8 cellular contexts compared by ENCODE assay signal in genomic region chr5:54309237-54309636, GRCh38. TPM values are rescaled to one million over a fixed set of nuclear protein-coding genes. Genes with fewer than 3 reads are reported as not detected.
A peak's percentile ranks its signal among the peaks of the same experiment; 100 is the strongest.
DNase-seq lines count a peak whose midpoint lies in the region; ATAC-seq, FAIRE-seq and TF ChIP-seq lines count a peak whose summit lies in the region.

No MANE protein-coding gene starts in this region.

- peak overlapping the region; percentile 93 for H2AFZ ChIP-seq in GM12878 (ENCODE audit: control insufficient read depth, low read depth, low read length)

- no peaks in the 10 kb centered on the region for H3K27me3 ChIP-seq in GM12878 (replicated peaks in 1 of 2; ENCODE audit: control insufficient read depth in 2 of 2, insufficient read depth in 2 of 2, low read length in 1 of 2)
- H3K27me3 ChIP-seq in right lobe of liver = no peaks in the 10 kb centered on the region
- no peaks in the 10 kb centered on the region for H3K27me3 ChIP-seq in tibial nerve

- no peak for FAIRE-seq in GM12878 (lab: Jason Lieb, UNC)

- no peak overlapping the region for H3K27ac ChIP-seq in GM12878 (ENCODE audit: control insufficient read depth, insufficient read depth)
- H3K27ac ChIP-seq in right lobe of liver = peak overlapping the region in 1 of 3 donors; percentile 79
- H3K27ac ChIP-seq in tibial nerve = peak overlapping the region in 3 of 4 donors; percentile 20 to 89 (median 72)

- TF ChIP-seq POLR2A in GM12878 (IDR thresholded peaks at IDR 0.05; ENCODE audit: low read depth, low read length) = no peak
- no peak for TF ChIP-seq POLR2A in right lobe of liver (IDR thresholded peaks at IDR 0.05)
- TF ChIP-seq POLR2A in tibial nerve (IDR thresholded peaks at IDR 0.05) = no peak

- peak overlapping the region; percentile 90 for H3K4me3 ChIP-seq in GM12878
- peak overlapping the region; percentile 86 to 92 (median 87) for H3K4me3 ChIP-seq in right lobe of liver
- H3K4me3 ChIP-seq in tibial nerve = peak overlapping the region; percentile 56 to 96 (median 91)

- no peaks in the 10 kb centered on the region for H3K9me3 ChIP-seq in GM12878 (replicated peaks; ENCODE audit: control insufficient read depth, insufficient read depth, low read length)
- H3K9me3 ChIP-seq in right lobe of liver = no peaks in the 10 kb centered on the region
- no peaks in the 10 kb centered on the region for H3K9me3 ChIP-seq in tibial nerve

- DNase-seq in Ammon's horn (ENCODE audit: low spot score) (peak; percentile 37), HT1080 (ENCODE audit: low read depth) (peak; percentile 11), GM12878 (ENCODE audit: low read depth, low spot score) (no peak), right lobe of liver (no peak), tibial nerve (ENCODE audit: low spot score in 2 of 2) (no peak), posterior cingulate gyrus (no peak), DMS153 treated with DMSO at 0.1 percent for 48 hours (lab: John Stamatoyannopoulos, UW; ENCODE audit: unreplicated experiment) (no peak), HuH-7 (ENCODE audit: low spot score) (no peak)

- TF ChIP-seq CTCF in GM12878 (IDR thresholded peaks at IDR 0.05 in 2 of 3, conservative IDR thresholded peaks at IDR 0.05 in 1 of 3; ENCODE audit: control insufficient read depth in 2 of 3, extremely low read depth in 1 of 3, insufficient read depth in 1 of 3, low read depth in 3 of 3, low read length in 3 of 3) (no peak), right lobe of liver (IDR thresholded peaks at IDR 0.05) (no peak), tibial nerve (IDR thresholded peaks at IDR 0.05) (no peak)

- WGBS in GM12878 (ENCODE audit: insufficient coverage, insufficient replicate concordance, low lambda C conversion rate, missing lambda C conversion rate) = 57% methylated on average over 10 of the region's 10 CpGs
- WGBS in right lobe of liver (ENCODE audit: insufficient coverage, low coverage, low lambda C conversion rate, missing lambda C conversion rate) = 8% methylated on average over 10 of the region's 10 CpGs
- 8 to 14% methylated on average over 10 of the region's 10 CpGs for WGBS in tibial nerve, 2 donors

- CTCF ChIA-PET in GM12878 (lab: Yijun Ruan, JAX) = interaction anchor here (1.2 to 3.3 kb wide), 9 partner anchors 20 to 116 kb away, joined by 4 to 16 read pairs (median 6); no protein-coding TSS in a partner anchor

- peak overlapping the region; percentile 90 for H3K4me2 ChIP-seq in GM12878 (ENCODE audit: control insufficient read depth, insufficient read depth)

- H4K20me1 ChIP-seq in GM12878 (ENCODE audit: control insufficient read depth, insufficient read depth) = no peaks in the 10 kb centered on the region

- TSS peak; percentile 53 for BruUV-seq in GM12878 (replicated peaks; lab: Mats Ljungman, UMichigan)

- H3K79me2 ChIP-seq in GM12878 (ENCODE audit: control insufficient read depth, insufficient read depth, low read length) = peaks cover 10% of the 10 kb centered on the region

- ATAC-seq in GM12878 (no peak), right lobe of liver (no peak)

- TF ChIP-seq EP300 in GM12878 (IDR thresholded peaks at IDR 0.05; ENCODE audit: borderline replicate concordance in 1 of 2, control insufficient read depth in 1 of 2, low read depth in 2 of 2, low read length in 2 of 2) (no peak), tibial nerve (IDR thresholded peaks at IDR 0.05) (no peak)

- TF ChIP-seq RAD21 in GM12878 (IDR thresholded peaks at IDR 0.05; ENCODE audit: insufficient read depth, low read depth, low read length) = no peak

- SMC1A ChIA-PET in GM12878 (lab: Charles Lee; ENCODE audit: uncharacterized antibody, unreplicated experiment) = interaction anchor here (0.7 to 4.9 kb wide), 21 partner anchors 13 to 180 kb away, joined by 3 to 34 read pairs (median 3); no protein-coding TSS in a partner anchor

- H3K4me1 ChIP-seq in GM12878 (ENCODE audit: control insufficient read depth, insufficient read depth, low read length) = no peaks in the 10 kb centered on the region
- peaks cover 0 to 19% (median 4%) of the 10 kb centered on the region in 4 donors for H3K4me1 ChIP-seq in right lobe of liver
- H3K4me1 ChIP-seq in tibial nerve = peaks cover 0 to 21% (median 6%) of the 10 kb centered on the region in 4 donors

- H3K9ac ChIP-seq in GM12878 (ENCODE audit: control insufficient read depth, insufficient read depth, low read length) = peak overlapping the region; percentile 81

- POLR2A ChIA-PET in GM12878 (lab: Charles Lee) = interaction anchor here (0.6 to 1.3 kb wide), 6 partner anchors 21 to 134 kb away, joined by 3 to 5 read pairs (median 4); no protein-coding TSS in a partner anchor

- intact Hi-C loops in GM12878 (cut with micrococcal nuclease; ENCODE audit: unreplicated experiment) = no loop called here
- intact Hi-C loops in right lobe of liver (cut with DNase I) = loop anchor here in 1 of 2 donors (10.0 kb wide), 1 partner anchor 54 kb away; no protein-coding TSS in a partner anchor
- intact Hi-C loops in posterior cingulate gyrus (cut with DNase I) = no loop called here

- in situ Hi-C loops in GM12878 (cut with MboI) = no loop called here

- RAD21 ChIA-PET in GM12878 (lab: Charles Lee; ENCODE audit: unreplicated experiment) = interaction anchor here (0.9 to 3.1 kb wide), 7 partner anchors 65 to 189 kb away, joined by 3 to 12 read pairs (median 4); no protein-coding TSS in a partner anchor

- H3K36me3 ChIP-seq in GM12878 (ENCODE audit: control insufficient read depth in 2 of 2, insufficient read depth in 2 of 2, low read length in 1 of 2) (no peaks in the 10 kb centered on the region), right lobe of liver (no peaks in the 10 kb centered on the region), tibial nerve (no peaks in the 10 kb centered on the region)

TF ChIP-seq in GM12878, 131 proteins besides CTCF, POLR2A, EP300 and RAD21:
- no peak for TF ChIP-seq STAT1 (conservative IDR thresholded peaks at IDR 0.05)
TF ChIP-seq in GM12878: peak in this region for 0.

RNA-seq across cellular contexts. Expression of gene ARL15, which starts 1.1 kb away (rescaled TPM):
- 7.2 and 7.9 TPM in 2 replicates for total RNA-seq in HT1080 (2014; rRNA removed; shearing (Covaris generic))
- polyA plus RNA-seq in HT1080 (2015; cell fraction: cytosol; rRNA removed) = 9.7 and 11.8 TPM in 2 replicates
- polyA plus RNA-seq in HT1080 (2015; cell fraction: nucleus; rRNA removed) = 5.8 and 7.3 TPM in 2 replicates
- total RNA-seq in GM12878 (2013; cell fraction: nucleolus; rRNA removed) = 114 and 120 TPM in 2 replicates
- total RNA-seq in GM12878 (2014; rRNA removed) (8.6 and 9.6 TPM in 2 replicates), GM12878 (2014; rRNA removed; fragmentation: Illumina TruSeq; extraction: Trizol) (9.2 and 12.4 TPM in 2 replicates), GM12878 (2021) (6.6 and 7.3 TPM in 2 replicates), right lobe of liver (10 to 100 TPM in 2 of 6 experiments, 1 to 10 TPM in 4; 6.3 to 16.5 (median 9.6) TPM), tibial nerve (10 to 100 TPM; 13.0 to 52.7 (median 17.1) TPM)
- polyA plus RNA-seq in GM12878 (2011; ENCODE audit: low read depth) = 0.79 TPM
- polyA plus RNA-seq in GM12878 (2011; rRNA removed) (11.0 and 11.9 TPM in 2 replicates), GM12878 (2014; fragmentation: Illumina TruSeq; extraction: Trizol) (8.0 and 11.9 TPM in 2 replicates), GM12878 (2014; fragmentation: Nextera tagmentation; extraction: Ambion mirVana) (1 to 10 TPM; 3.6 to 3.7 TPM), GM12878 (2014; rRNA removed) (5.8 and 8.5 TPM in 2 replicates), GM12878 (2016; fragmentation: Nextera tagmentation; extraction: Ambion mirVana) (1 to 10 TPM; 5.8 to 6.7 TPM)
- polyA plus RNA-seq in GM12878 (2011; cell fraction: cytosol; rRNA removed) = 6.9 and 7.2 TPM in 2 replicates
- 10.5 and 11.4 TPM in 2 replicates for polyA plus RNA-seq in GM12878 (2011; cell fraction: nucleus; rRNA removed)
- polyA plus RNA-seq in GM12878 (2012) = 2.5 and 3.5 TPM in 2 replicates
- 45.4 and 72.3 TPM in 2 replicates for polyA minus RNA-seq in GM12878 (2011; rRNA and poly(A)+ RNA removed)
- polyA minus RNA-seq in GM12878 (2011; cell fraction: cytosol; rRNA and poly(A)+ RNA removed) = 8.1 and 9.9 TPM in 2 replicates
- polyA minus RNA-seq in GM12878 (2011; cell fraction: nucleus; rRNA and poly(A)+ RNA removed) = 110 and 143 TPM in 2 replicates

Comparison
In these comparisons a context has a peak if more than half of its experiments do, and no peak if none do; other contexts are left out.
1. DNase-seq: peak in Ammon's horn (single experiment) and HT1080 (single experiment); none in GM12878 (single experiment), right lobe of liver (0 of 3), tibial nerve (0 of 2), posterior cingulate gyrus (0 of 10), DMS153 treated with DMSO at 0.1 percent for 48 hours (single experiment) and HuH-7 (single experiment).
2. Peak in every context shown above with its lines, with median percentiles within 50 percentile points of each other: H3K4me3 ChIP-seq.